Comparison of ENCODE assay signal across 19 cellular contexts in the genomic region with DNA sequence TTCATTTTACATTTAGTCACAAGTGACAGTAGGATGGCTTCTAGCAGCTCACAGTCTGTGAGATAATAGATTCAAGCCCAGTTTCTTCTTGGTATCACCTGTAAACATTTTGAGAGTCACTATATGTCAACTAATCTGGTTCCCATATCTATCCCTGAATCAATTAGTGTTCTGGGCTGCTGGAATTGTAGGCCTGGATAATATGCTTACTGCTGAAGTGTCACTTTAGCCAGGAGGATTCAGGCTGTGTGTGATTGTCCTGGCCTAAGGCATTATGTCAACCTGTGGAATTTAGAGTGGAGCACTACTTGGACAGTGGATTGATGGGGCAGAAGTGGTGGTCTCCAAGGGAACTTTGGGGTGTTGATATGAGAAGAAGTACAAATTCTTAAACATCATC.
"Had no signal": no experiment of that assay in that cellular context is flagged by ENCODE, and none has a peak within 500 bp of the region (broad histone marks: within the 10 kb centered on the region; RNA-seq: fewer than 3 reads in every experiment).

No MANE protein-coding gene starts in this region.

- H3K9me3 ChIP-seq: adrenal gland, prostate gland had no signal

- FAIRE-seq: islet of Langerhans had no signal

- H3K27ac ChIP-seq: adrenal gland, epithelial cell of prostate, foreskin keratinocyte, hepatocyte, prostate gland, skin epidermis, VCaP had no signal

- H2AFZ ChIP-seq: hepatocyte had no signal

- H3K27me3 ChIP-seq: adrenal gland, foreskin keratinocyte, hepatocyte, right atrium auricular region had no signal

- H3K79me2 ChIP-seq: hepatocyte had no signal

- H3K4me3 ChIP-seq: adrenal gland, hepatocyte, lung, prostate gland, right atrium auricular region, skin epidermis had no signal

- H3K36me3 ChIP-seq: adrenal gland, prostate gland, right atrium auricular region had no signal

- DNase-seq: activated CD4-positive, CD25-positive, alpha-beta regulatory T cell treated with anti-CD3 and anti-CD28 coated beads, Interleukin-2, amount 50 U/mL, for 72 hours; activated CD8-positive, alpha-beta memory T cell treated with anti-CD3 and anti-CD28 coated beads for 24 hours; activated CD8-positive, alpha-beta memory T cell treated with anti-CD3 and anti-CD28 coated beads, Interleukin-2, amount 50 U/mL, for 48 hours; activated effector memory CD4-positive, alpha-beta T cell treated with anti-CD3 and anti-CD28 coated beads, Interleukin-2, amount 50 U/mL, for 16 hours; activated naive CD4-positive, alpha-beta T cell treated with anti-CD3 and anti-CD28 coated beads, Interleukin-2, amount 50 U/mL, for 16 hours; activated T-cell treated with anti-CD3 and anti-CD28 coated beads, Interleukin-2, amount 50 U/mL, for 48 hours; adrenal gland; caudate nucleus; stimulated activated naive CD8-positive, alpha-beta T cell treated with anti-CD3 and anti-CD28 coated beads, Interleukin-15, Interleukin-2, amounts not matched to agents 100 U/mL and 50 U/mL, for 24 hours; T-helper 17 cell had no signal

- H3K4me2 ChIP-seq: hepatocyte had no signal

- H3K4me1 ChIP-seq: foreskin keratinocyte, prostate gland had no signal
